ENCODE assay signal across 8 cellular contexts in genomic region chr5:138439537-138440225, GRCh38. TPM values are rescaled to one million over a fixed set of nuclear protein-coding genes. Genes with fewer than 3 reads are reported as not detected.
DNase-seq lines count a peak whose midpoint lies in the region; ATAC-seq and TF ChIP-seq lines count a peak whose summit lies in the region.

No MANE protein-coding gene starts in this region.

- ATAC-seq in HG02623 (IDR thresholded peaks at IDR 0.05; ENCODE audit: unreplicated experiment) = no peak

- H3K36me3 ChIP-seq in A673 (ENCODE audit: insufficient read depth, low read length, poor library complexity, severe bottlenecking) (peaks cover 15% of the 10 kb centered on the region), HAP-1 (replicated peaks) (peaks cover 23% of the 10 kb centered on the region), thymus (ENCODE audit: control insufficient read depth, insufficient read depth) (peaks cover 21% of the 10 kb centered on the region)

- H3K27me3 ChIP-seq in A673 (replicated peaks; ENCODE audit: insufficient read depth, low read depth, low read length, poor library complexity) (no peaks in the 10 kb centered on the region), HAP-1 (ENCODE audit: low read depth) (no peaks in the 10 kb centered on the region), thymus (ENCODE audit: control insufficient read depth, insufficient read depth) (no peaks in the 10 kb centered on the region)

- H3K9me3 ChIP-seq in A673 (ENCODE audit: low read depth, low read length, poor library complexity, severe bottlenecking) (no peaks in the 10 kb centered on the region), HAP-1 (no peaks in the 10 kb centered on the region), thymus (ENCODE audit: control insufficient read depth) (no peaks in the 10 kb centered on the region)

- WGBS in thymus = 86% methylated on average over 21 of the region's 21 CpGs

- H3K27ac ChIP-seq in A673 (ENCODE audit: low read depth, low read length, poor library complexity, severe bottlenecking) = peak overlapping the region; percentile 30
- H3K27ac ChIP-seq in thymus (ENCODE audit: low read depth) = no peak overlapping the region

- no peak for TF ChIP-seq CTCF in A673 (conservative IDR thresholded peaks at IDR 0.05; ENCODE audit: low read depth, low read length)
- no peak for TF ChIP-seq CTCF in astrocyte of the cerebellum (IDR thresholded peaks at IDR 0.05; ENCODE audit: low read depth, low read length, missing control alignments)

- DNase-seq in A673 (ENCODE audit: low spot score) = peak; percentile 15
- DNase-seq in HAP-1 (ENCODE audit: low spot score in 2 of 2) = peak in 1 of 2 experiments; percentile 55
- no peak for DNase-seq in astrocyte of the cerebellum (ENCODE audit: low read depth)
- DNase-seq in islet precursor cell = peak; percentile 59
- DNase-seq in NCI-H1048 (lab: John Stamatoyannopoulos, UW) = no peak
- DNase-seq in GDM1 (lab: John Stamatoyannopoulos, UW) = no peak

- H3K4me3 ChIP-seq in A673 (ENCODE audit: low read depth, low read length, poor library complexity, severe bottlenecking) (peak overlapping the region; percentile 78), HAP-1 (peak overlapping the region; percentile 51), astrocyte of the cerebellum (ENCODE audit: low read depth, low read length) (peak overlapping the region; percentile 57), thymus (ENCODE audit: low read length) (peak overlapping the region; percentile 56)

- CTCF ChIA-PET in A673 (lab: Charles Lee) = interaction anchor here (0.6 to 0.9 kb wide), 2 partner anchors 9 to 302 kb away, joined by 3 read pairs; no protein-coding TSS in a partner anchor

- in situ Hi-C loops in HAP-1 (cut with MboI; ENCODE audit: low sequenced_read_pairs) = no loop called here
- in situ Hi-C loops in astrocyte of the cerebellum (cut with HindIII; ENCODE audit: low sequenced_read_pairs) = no loop called here

- BruUV-seq in A673 (replicated peaks; lab: Mats Ljungman, UMichigan) = no TSS peak

- intact Hi-C loops in A673 (cut with micrococcal nuclease; ENCODE audit: unreplicated experiment) = no loop called here

- POLR2A ChIA-PET in A673 (lab: Charles Lee; ENCODE audit: low non-redundant PET) = no interaction called here

- H3K4me1 ChIP-seq in A673 (ENCODE audit: insufficient read depth, low read length, poor library complexity, severe bottlenecking) = no peaks in the 10 kb centered on the region
- H3K4me1 ChIP-seq in HAP-1 = peaks cover 6% of the 10 kb centered on the region
- H3K4me1 ChIP-seq in thymus (ENCODE audit: control insufficient read depth, insufficient read depth, low read length) = no peaks in the 10 kb centered on the region

RNA-seq across cellular contexts. Expression of gene REEP2, which starts 0.8 kb away (rescaled TPM):
- total RNA-seq in A673 (2021) = 8.4 and 14.6 TPM in 2 replicates
- 4.8 TPM for polyA plus RNA-seq in thymus

RNA-seq across cellular contexts. Expression of gene EGR1, which starts 25.6 kb away (rescaled TPM):
- 64.8 and 98.2 TPM in 2 replicates for total RNA-seq in A673 (2021)
- 56.3 TPM for polyA plus RNA-seq in thymus

Comparison
In these comparisons a context has a peak if more than half of its experiments do, and no peak if none do; other contexts are left out.
1. DNase-seq: peak in A673 (single experiment) and islet precursor cell (single experiment); none in astrocyte of the cerebellum (single experiment), NCI-H1048 (single experiment) and GDM1 (single experiment).
2. Peak in every context shown above with its lines, with median percentiles within 50 percentile points of each other: H3K4me3 ChIP-seq.